Comparison of ENCODE assay signal across 9 cellular contexts in genomic region chr2:54999182-54999581, GRCh38. TPM values are rescaled to one million over a fixed set of nuclear protein-coding genes. Genes with fewer than 3 reads are reported as not detected.
A peak's percentile ranks its signal among the peaks of the same experiment; 100 is the strongest.
DNase-seq lines count a peak whose midpoint lies in the region; ATAC-seq lines count a peak whose summit lies in the region.
"Had no signal": no experiment of that assay in that cellular context is flagged by ENCODE, and none has a peak within 500 bp of the region (broad histone marks: within the 10 kb centered on the region; RNA-seq: fewer than 3 reads in every experiment).

No MANE protein-coding gene starts in this region.

- peaks cover 77% of the 10 kb centered on the region for H3K4me1 Mint-ChIP-seq in stimulated activated memory B cell treated with anti-CD40 and anti-IgM and Interleukin-4, amounts not matched to agents 10 μg/mL and 1 μg/mL and 100 μg/mL, for 72 hours

- DNase-seq in SIG-M5 treated with dmso at 0.1 percent for 504 hours (lab: John Stamatoyannopoulos, UW; ENCODE audit: unreplicated experiment) (peak; percentile 52), SIG-M5 (lab: John Stamatoyannopoulos, UW) (no peak), NCI-H2227 treated with DMSO at 0.1 percent for 48 hours (lab: John Stamatoyannopoulos, UW) (peak; percentile 32), cerebellum (ENCODE audit: low spot score) (peak; percentile 45), middle frontal gyrus (ENCODE audit: extremely low spot score, low spot score) (no peak), NCI-H1436 treated with DMSO at 0.1 percent for 48 hours (lab: John Stamatoyannopoulos, UW) (no peak)
- DNase-seq: esophagus squamous epithelium had no signal

- H3K36me3 Mint-ChIP-seq in stimulated activated memory B cell treated with anti-CD40 and anti-IgM and Interleukin-4, amounts not matched to agents 10 μg/mL and 1 μg/mL and 100 μg/mL, for 72 hours = no peaks in the 10 kb centered on the region

- H3K9me3 Mint-ChIP-seq in stimulated activated memory B cell treated with anti-CD40 and anti-IgM and Interleukin-4, amounts not matched to agents 10 μg/mL and 1 μg/mL and 100 μg/mL, for 72 hours = no peaks in the 10 kb centered on the region

- no peak overlapping the region for H3K4me3 Mint-ChIP-seq in stimulated activated memory B cell treated with anti-CD40 and anti-IgM and Interleukin-4, amounts not matched to agents 10 μg/mL and 1 μg/mL and 100 μg/mL, for 72 hours

- ATAC-seq in stimulated activated memory B cell treated with anti-CD40 and anti-IgM and Interleukin-4, amounts not matched to agents 10 μg/mL and 1 μg/mL and 100 μg/mL, for 72 hours = no peak
- ATAC-seq in HG03139 (IDR thresholded peaks at IDR 0.05; ENCODE audit: unreplicated experiment) = no peak

- H3K27ac Mint-ChIP-seq in stimulated activated memory B cell treated with anti-CD40 and anti-IgM and Interleukin-4, amounts not matched to agents 10 μg/mL and 1 μg/mL and 100 μg/mL, for 72 hours = peak overlapping the region; percentile 27

- no peaks in the 10 kb centered on the region for H3K27me3 Mint-ChIP-seq in stimulated activated memory B cell treated with anti-CD40 and anti-IgM and Interleukin-4, amounts not matched to agents 10 μg/mL and 1 μg/mL and 100 μg/mL, for 72 hours

RNA-seq across cellular contexts. Expression of gene RTN4, which starts 51.1 kb away (rescaled TPM):
- 362 TPM for total RNA-seq in cerebellum

Comparison
In these comparisons a context has a peak if more than half of its experiments do, and no peak if none do; other contexts are left out.
1. DNase-seq: peak in SIG-M5 treated with dmso at 0.1 percent for 504 hours (single experiment), NCI-H2227 treated with DMSO at 0.1 percent for 48 hours (single experiment) and cerebellum (single experiment); none in SIG-M5 (single experiment), middle frontal gyrus (single experiment) and NCI-H1436 treated with DMSO at 0.1 percent for 48 hours (single experiment).